9 cellular contexts compared by ENCODE assay signal in the genomic region with DNA sequence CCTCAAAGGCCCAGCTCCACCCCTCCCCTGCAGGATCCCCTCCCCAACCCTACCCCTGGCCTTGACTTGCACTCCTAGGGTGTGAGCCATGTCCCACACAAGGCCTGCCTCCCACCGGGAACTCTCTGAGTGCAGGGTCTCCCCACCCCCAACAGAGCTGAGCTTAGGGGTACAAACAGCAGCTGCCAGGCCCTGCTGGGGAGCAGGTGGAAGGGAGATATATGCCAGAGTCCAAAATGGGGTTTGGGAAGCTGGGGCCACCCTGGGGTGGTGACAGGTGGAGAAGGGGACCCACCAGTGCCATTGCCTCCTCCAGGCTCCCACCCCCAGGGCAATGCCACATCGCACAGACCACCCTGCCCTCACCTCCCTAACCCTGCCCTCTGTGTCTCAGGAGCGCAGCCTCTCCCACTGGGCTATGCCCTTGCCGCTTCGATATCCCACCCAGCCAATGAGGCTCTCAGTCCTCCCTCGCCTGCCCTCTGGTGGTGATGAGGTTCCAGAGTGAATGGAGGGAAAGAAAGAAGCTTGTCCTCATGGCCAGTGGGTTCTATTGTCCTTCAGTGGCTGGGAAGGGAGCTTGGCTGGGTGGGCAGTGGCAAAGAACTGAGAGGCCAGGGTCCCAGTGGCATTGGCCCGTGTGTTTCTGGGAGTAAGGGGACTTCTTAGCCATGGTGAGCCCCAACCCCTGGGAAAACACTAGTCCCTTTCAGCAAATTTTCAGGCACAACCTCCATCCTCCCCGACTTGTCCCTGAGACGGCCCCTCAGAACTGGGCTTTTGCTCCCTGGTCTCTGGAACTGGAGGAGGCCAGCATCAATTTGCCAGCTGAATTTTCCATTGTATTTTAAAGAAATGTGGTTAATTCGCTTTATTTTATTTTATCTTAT. TPM values are rescaled to one million over a fixed set of nuclear protein-coding genes. Genes with fewer than 3 reads are reported as not detected.
A peak's percentile ranks its signal among the peaks of the same experiment; 100 is the strongest.
DNase-seq lines count a peak whose midpoint lies in the region; ATAC-seq, FAIRE-seq and TF ChIP-seq lines count a peak whose summit lies in the region.
"Had no signal": no experiment of that assay in that cellular context is flagged by ENCODE, and none has a peak within 500 bp of the region (broad histone marks: within the 10 kb centered on the region; RNA-seq: fewer than 3 reads in every experiment).

No MANE protein-coding gene starts in this region.

- 72 to 81% (median 73%) methylated on average over 9 to 10 of the region's 10 CpGs for WGBS in spleen, 5 donors

- no peak for ATAC-seq in GM19455 (IDR thresholded peaks at IDR 0.05; ENCODE audit: unreplicated experiment)
- ATAC-seq in GM19324 (IDR thresholded peaks at IDR 0.05; ENCODE audit: low FRiP score, unreplicated experiment): no peak

- DNase-seq in AG08395 (ENCODE audit: low spot score) (peak; percentile 45), GM12892 (ENCODE audit: insufficient read length) (peak; percentile 48), NCI-H226 (peak; percentile 41), left ventricle myocardium inferior (peak; percentile 61), spleen (no peak)
- DNase-seq in activated T-cell treated with anti-CD3 and anti-CD28 coated beads, Interleukin-2, amount 50 U/mL, for 48 hours: peak; percentile 74 to 76

- peak overlapping the region; percentile 86 for H3K27ac ChIP-seq in left ventricle myocardium inferior (replicated peaks)
- H3K27ac ChIP-seq in spleen: peak overlapping the region in 3 of 8 donors; percentile 34 to 63 (median 44)

- H3K36me3 ChIP-seq in left ventricle myocardium inferior: no peaks in the 10 kb centered on the region
- no peaks in the 10 kb centered on the region for H3K36me3 ChIP-seq in spleen

- no peak overlapping the region for H3K4me3 ChIP-seq in left ventricle myocardium inferior
- no peak overlapping the region for H3K4me3 ChIP-seq in spleen

- H3K9me3 ChIP-seq in left ventricle myocardium inferior (replicated peaks) (no peaks in the 10 kb centered on the region), spleen (no peaks in the 10 kb centered on the region)

- TF ChIP-seq POLR2A in GM12892 (IDR thresholded peaks at IDR 0.05; ENCODE audit: low read depth, low read length): no peak
- no peak for TF ChIP-seq POLR2A in spleen (IDR thresholded peaks at IDR 0.05)

- H3K4me1 ChIP-seq in left ventricle myocardium inferior (peaks cover 48% of the 10 kb centered on the region), spleen (peaks cover 12 to 62% (median 30%) of the 10 kb centered on the region in 6 donors)

- H3K27me3 ChIP-seq in left ventricle myocardium inferior (ENCODE audit: low read depth) (no peaks in the 10 kb centered on the region), spleen (replicated peaks in 1 of 7) (no peaks in the 10 kb centered on the region)

- peak; percentile 89 for FAIRE-seq in GM12892 (lab: Jason Lieb, UNC)

- TF ChIP-seq CTCF in left ventricle myocardium inferior (IDR thresholded peaks at IDR 0.05; ENCODE audit: borderline replicate concordance) (peak; percentile 72), spleen (IDR thresholded peaks at IDR 0.05 in 8 of 11, conservative IDR thresholded peaks at IDR 0.05 in 3 of 11) (peak in 8 of 11 experiments; percentile 29 to 63 (median 45))

- intact Hi-C loops in left ventricle myocardium inferior (cut with micrococcal nuclease): loop anchor here (5.0 kb wide), 1 partner anchor 193 kb away; no protein-coding TSS in a partner anchor
- intact Hi-C loops in spleen (cut with DNase I; ENCODE audit: low total_unique reads): loop anchor here (5.0 kb wide), 3 partner anchors 193 to 348 kb away; no protein-coding TSS in a partner anchor

RNA-seq across cellular contexts. Expression of a gene that starts 46.8 kb away (rescaled TPM):
- polyA plus RNA-seq in GM12892 (2012; ENCODE audit: missing spikeins): 1.5 TPM
- total RNA-seq in left ventricle myocardium inferior (0.27 TPM), spleen (10 to 100 TPM in 1 of 7 donors, 1 to 10 TPM in 6; 3.2 to 14.3 (median 5.0) TPM)
- polyA plus RNA-seq in spleen: 1 to 10 TPM; 1.6 to 3.6 (median 1.7) TPM
- total RNA-seq: glomerular endothelial cell had no signal
